Comparison of ENCODE assay signal across 8 cellular contexts in the genomic region with DNA sequence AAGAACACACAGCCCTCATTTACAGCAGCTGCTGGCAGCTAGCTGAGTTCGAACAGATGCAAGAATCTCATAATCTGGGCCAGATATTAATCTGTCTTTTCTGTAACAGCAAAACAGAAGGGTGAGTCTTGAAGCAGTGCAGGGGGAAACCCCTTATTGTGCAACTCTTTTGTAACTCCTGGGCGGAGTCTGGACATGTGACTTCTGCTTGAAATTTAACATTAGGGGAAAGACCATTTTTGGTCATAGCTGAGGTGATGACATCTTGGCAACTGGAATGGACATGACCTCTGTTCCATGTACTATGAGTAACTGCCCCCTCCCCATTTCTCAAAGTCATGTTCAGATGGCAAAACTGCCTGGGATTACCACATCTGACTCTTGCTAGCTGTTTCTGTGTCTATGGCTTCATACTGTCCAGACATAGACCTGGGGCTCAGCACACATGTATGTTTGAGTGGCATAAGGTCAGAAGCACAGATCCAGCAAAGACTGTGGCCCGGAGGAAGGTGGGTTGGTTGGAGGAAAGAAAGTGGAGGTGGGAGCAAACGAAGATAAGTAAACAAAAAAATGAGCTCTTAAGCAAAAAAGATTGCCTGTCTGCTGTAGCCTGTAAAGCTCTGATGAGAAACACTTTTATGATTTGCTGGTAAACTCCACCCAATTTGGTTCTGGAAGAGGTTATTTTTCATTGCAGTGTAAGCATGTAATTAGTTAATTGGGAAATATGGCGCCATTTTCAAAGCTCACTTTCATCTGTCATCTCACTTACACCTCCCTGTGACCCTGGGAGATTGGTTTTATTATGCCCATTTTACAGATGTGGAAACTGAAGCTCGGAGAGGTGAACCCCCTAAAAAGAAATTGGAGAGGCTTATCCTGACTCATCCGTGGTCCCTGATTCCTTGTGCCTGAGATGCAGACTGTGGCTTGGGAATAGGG. TPM values are rescaled to one million over a fixed set of nuclear protein-coding genes. Genes with fewer than 3 reads are reported as not detected.
DNase-seq lines count a peak whose midpoint lies in the region; ATAC-seq, FAIRE-seq and TF ChIP-seq lines count a peak whose summit lies in the region.

No MANE protein-coding gene starts in this region.

- H3K4me3 ChIP-seq in kidney (ENCODE audit: low read length in 2 of 2) = no peak overlapping the region

- no peak for TF ChIP-seq CTCF in kidney (IDR thresholded peaks at IDR 0.05; ENCODE audit: borderline replicate concordance, extremely low read depth, insufficient read depth)

- no peak for FAIRE-seq in kidney (lab: Jason Lieb, UNC)

- no peaks in the 10 kb centered on the region for H3K36me3 ChIP-seq in kidney (ENCODE audit: control insufficient read depth in 1 of 2, insufficient read depth in 2 of 2, low read length in 2 of 2)

- ATAC-seq in HG02970 (IDR thresholded peaks at IDR 0.05; ENCODE audit: low FRiP score, unreplicated experiment) = peak; percentile 81
- peak; percentile 90 for ATAC-seq in stimulated activated naive CD8-positive, alpha-beta T cell treated with anti-CD3 and anti-CD28 coated beads, Interleukin-15, Interleukin-2, amounts not matched to agents 100 U/mL and 50 U/mL, for 24 hours

- DNase-seq in activated effector memory CD4-positive, alpha-beta T cell treated with anti-CD3 and anti-CD28 coated beads, Interleukin-2, amount 50 U/mL, for 16 hours = peak; percentile 71
- no peak for DNase-seq in activated effector memory CD4-positive, alpha-beta T cell treated with Interleukin-2 at 50 U/mL for 16 hours
- DNase-seq in NOMO-1 treated with DMSO at 0.1 percent for 48 hours (lab: John Stamatoyannopoulos, UW; ENCODE audit: unreplicated experiment) = peak; percentile 98
- DNase-seq in amniotic epithelial cell (ENCODE audit: low read depth) = peak; percentile 100
- DNase-seq in kidney = peak; percentile 76
- peak; percentile 27 for DNase-seq in stimulated activated naive CD8-positive, alpha-beta T cell treated with anti-CD3 and anti-CD28 coated beads, Interleukin-15, Interleukin-2, amounts not matched to agents 100 U/mL and 50 U/mL, for 24 hours
- no peak for DNase-seq in NCI-H2029 (lab: John Stamatoyannopoulos, UW)

- no peaks in the 10 kb centered on the region for H3K9me3 ChIP-seq in kidney (ENCODE audit: control insufficient read depth in 1 of 2, low read length in 2 of 2)

- H3K4me1 ChIP-seq in kidney (ENCODE audit: control insufficient read depth in 1 of 2, insufficient read depth in 1 of 2, low read depth in 1 of 2, low read length in 2 of 2) = peaks cover 6 to 10% of the 10 kb centered on the region in 2 donors

- intact Hi-C loops in kidney (cut with DNase I) = no loop called here

- H3K9ac ChIP-seq in kidney (ENCODE audit: low read length in 2 of 2) = no peak overlapping the region

- H3K27ac ChIP-seq in kidney (ENCODE audit: low read depth in 2 of 2, low read length in 2 of 2) = peak overlapping the region; percentile 47 to 72

RNA-seq across cellular contexts. Expression of gene ETS2, which starts 26.1 kb away (rescaled TPM):
- 178 TPM for total RNA-seq in kidney
- 43.1 TPM for polyA plus RNA-seq in kidney (ENCODE audit: insufficient read depth, low read depth, low replicate concordance)

Comparison
In these comparisons a context has a peak if more than half of its experiments do, and no peak if none do; other contexts are left out.
1. DNase-seq: peak in activated effector memory CD4-positive, alpha-beta T cell treated with anti-CD3 and anti-CD28 coated beads, Interleukin-2, amount 50 U/mL, for 16 hours (single experiment), NOMO-1 treated with DMSO at 0.1 percent for 48 hours (single experiment), amniotic epithelial cell (single experiment), kidney (single experiment) and stimulated activated naive CD8-positive, alpha-beta T cell treated with anti-CD3 and anti-CD28 coated beads, Interleukin-15, Interleukin-2, amounts not matched to agents 100 U/mL and 50 U/mL, for 24 hours (single experiment); none in activated effector memory CD4-positive, alpha-beta T cell treated with Interleukin-2 at 50 U/mL for 16 hours (single experiment) and NCI-H2029 (single experiment).